Comparison of ENCODE assay signal across 8 cellular contexts in the genomic region with DNA sequence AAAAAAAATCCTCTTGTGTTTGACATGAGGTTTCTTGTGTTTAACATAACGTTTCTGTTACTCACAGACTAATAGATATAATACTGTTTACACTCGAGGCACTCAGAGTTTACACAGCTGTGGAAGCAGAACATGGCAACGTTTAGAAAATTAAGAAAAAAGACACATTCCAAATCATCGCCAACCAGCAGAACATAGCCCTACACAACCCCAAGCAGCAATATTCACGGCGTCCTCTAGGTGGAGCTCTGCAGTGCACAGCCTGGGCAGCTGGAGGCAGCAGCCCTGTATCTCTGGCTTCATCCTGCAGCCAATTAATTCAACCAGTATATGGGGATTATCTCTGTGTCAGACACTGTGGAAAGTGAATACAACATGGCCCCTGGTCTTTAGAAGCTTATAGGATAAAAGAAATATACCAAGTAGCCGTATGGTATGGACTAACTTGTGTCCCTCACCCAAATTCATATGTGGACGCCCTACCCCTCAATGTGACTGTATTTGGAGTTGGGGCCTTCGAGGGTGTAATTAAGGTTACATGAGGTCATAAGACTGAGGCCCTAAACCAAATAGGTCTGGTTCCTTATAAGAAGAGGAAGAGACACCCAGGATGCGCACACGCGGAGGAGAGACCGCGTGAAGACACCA. TPM values are rescaled to one million over a fixed set of nuclear protein-coding genes. Genes with fewer than 3 reads are reported as not detected.
DNase-seq lines count a peak whose midpoint lies in the region; ATAC-seq, FAIRE-seq and TF ChIP-seq lines count a peak whose summit lies in the region.

No MANE protein-coding gene starts in this region.

- TF ChIP-seq RAD21 in HepG2 (CRISPR knock-in tag; IDR thresholded peaks at IDR 0.05), result peak; percentile 58

- CTCF ChIA-PET in HepG2 (lab: Yijun Ruan, JAX; ENCODE audit: low intra/inter-chr PET ratio, low total read pairs), result interaction anchor here (1.0 to 1.2 kb wide), 3 partner anchors 30 to 188 kb away, joined by 3 to 5 read pairs (median 4); a partner anchor contains a TSS

- BruUV-seq in HepG2 (replicated peaks; lab: Mats Ljungman, UMichigan), result no TSS peak

- TF ChIP-seq POLR2A in GM12892 (IDR thresholded peaks at IDR 0.05; ENCODE audit: low read depth, low read length), result no peak
- TF ChIP-seq POLR2A in HepG2 (IDR thresholded peaks at IDR 0.05; ENCODE audit: insufficient read depth in 1 of 2, low read depth in 2 of 2, low read length in 2 of 2), result no peak

- H3K36me3 ChIP-seq in HepG2 (replicated peaks in 1 of 2; ENCODE audit: control insufficient read depth in 1 of 2, insufficient read depth in 2 of 2, low read length in 2 of 2), result no peaks in the 10 kb centered on the region

- DNase-seq in GM12892 (ENCODE audit: insufficient read length) (no peak), NCI-H2107 (lab: John Stamatoyannopoulos, UW) (peak; percentile 7), choroid plexus epithelial cell (ENCODE audit: low read depth) (peak; percentile 88), HepG2 (ENCODE audit: low spot score) (peak; percentile 61)
- DNase-seq in activated CD4-positive, alpha-beta T cell treated with anti-CD3 and anti-CD28 coated beads for 24 hours (ENCODE audit: low read depth in 2 of 2), result peak; percentile 79 to 84
- DNase-seq in stimulated activated CD4-positive, alpha-beta T cell treated with anti-CD3 and anti-CD28 coated beads, TNF-alpha, amount 100 ng/mL, for 4 hours (ENCODE audit: low read depth in 3 of 3), result peak; percentile 70 to 74 (median 72)

- no peak for TF ChIP-seq EP300 in HepG2 (IDR thresholded peaks at IDR 0.05; ENCODE audit: low read depth in 2 of 2, low read length in 2 of 2)
- no peak for TF ChIP-seq EP300 in HepG2 (CRISPR knock-in tag; IDR thresholded peaks at IDR 0.05; ENCODE audit: borderline replicate concordance)

- peak overlapping the region; percentile 50 for H3K4me2 ChIP-seq in HepG2 (ENCODE audit: low read depth, low read length)

- TF ChIP-seq CTCF in 22Rv1 (IDR thresholded peaks at IDR 0.05), result peak; percentile 90
- peak; percentile 99 for TF ChIP-seq CTCF in choroid plexus epithelial cell (conservative IDR thresholded peaks at IDR 0.05; ENCODE audit: low read depth, low read length)
- peak; percentile 86 for TF ChIP-seq CTCF in HepG2 (CRISPR knock-in tag; IDR thresholded peaks at IDR 0.05)

- H3K4me1 ChIP-seq in HepG2 (ENCODE audit: insufficient read depth, low read length), result peaks cover 68% of the 10 kb centered on the region

- H3K27ac ChIP-seq in 22Rv1 (no peak overlapping the region), HepG2 (ENCODE audit: extremely low read length, insufficient read depth, low read length) (no peak overlapping the region)

- H4K20me1 ChIP-seq in HepG2 (ENCODE audit: insufficient read depth, low read length), result no peaks in the 10 kb centered on the region; the same call in 1 of the 2 replicates

- FAIRE-seq in GM12892 (lab: Jason Lieb, UNC) (peak; percentile 82), HepG2 (lab: Jason Lieb, UNC) (peak; percentile 95)

- H3K4me3 ChIP-seq in choroid plexus epithelial cell (ENCODE audit: low read depth, low read length) (no peak overlapping the region), HepG2 (replicated peaks in 1 of 3; ENCODE audit: insufficient read depth in 1 of 3, low read depth in 2 of 3, low read length in 3 of 3) (no peak overlapping the region)

- H2AFZ ChIP-seq in HepG2 (ENCODE audit: low read length), result no peak overlapping the region

- H3K27me3 ChIP-seq in HepG2 (ENCODE audit: control insufficient read depth in 1 of 2, insufficient read depth in 2 of 2, low read length in 2 of 2), result no peaks in the 10 kb centered on the region; a peak in 1 of 5 replicates

- 43% methylated on average over 14 of the region's 14 CpGs for WGBS in HepG2 (ENCODE audit: low lambda C conversion rate)

- POLR2A ChIA-PET in HepG2 (lab: Yijun Ruan, JAX), result interaction anchor here (1.0 to 3.2 kb wide), 2 partner anchors 30 to 184 kb away, joined by 3 to 19 read pairs; no protein-coding TSS in a partner anchor

- in situ Hi-C loops in HepG2 (cut with HindIII; ENCODE audit: extremely low pct_ligation_motif_present, low pct_unique_long_range_greater_than_20kb), result no loop called here

- intact Hi-C loops in HepG2 (cut with micrococcal nuclease; ENCODE audit: unreplicated experiment), result loop anchor here (5.0 kb wide), 1 partner anchor 37 kb away; a partner anchor contains a TSS

- H3K9me3 ChIP-seq in HepG2 (ENCODE audit: low read length), result no peaks in the 10 kb centered on the region

- ATAC-seq in HG02870 (IDR thresholded peaks at IDR 0.05; ENCODE audit: unreplicated experiment) (peak; percentile 76), HepG2 (peak; percentile 69)

- no peak overlapping the region for H3K9ac ChIP-seq in HepG2 (ENCODE audit: insufficient read depth, low read depth, low read length)

- H3K79me2 ChIP-seq in HepG2 (ENCODE audit: insufficient read depth, low read length), result no peaks in the 10 kb centered on the region

TF ChIP-seq in HepG2, 621 proteins besides CTCF, POLR2A, EP300 and RAD21 (continues in another document):
- TF ChIP-seq KDM2A (CRISPR knock-in tag; IDR thresholded peaks at IDR 0.05; ENCODE audit: borderline replicate concordance, low read depth) (peak; percentile 51; the same call in 1 of the 2 replicates), ELF3 (CRISPR knock-in tag; IDR thresholded peaks at IDR 0.05) (peak; percentile 16; the same call in 1 of the 2 replicates), NPAS2 (CRISPR knock-in tag; IDR thresholded peaks at IDR 0.05; ENCODE audit: borderline replicate concordance) (no peak), BRD4 (CRISPR knock-in tag; IDR thresholded peaks at IDR 0.05) (no peak), ZNF546 (CRISPR knock-in tag; conservative IDR thresholded peaks at IDR 0.05) (no peak), SP4 (CRISPR knock-in tag; IDR thresholded peaks at IDR 0.05) (no peak), SATB2 (CRISPR knock-in tag; IDR thresholded peaks at IDR 0.05) (no peak), MAFF (IDR thresholded peaks at IDR 0.05; ENCODE audit: low read depth, low read length) (no peak)

RNA-seq across cellular contexts. Expression of a gene that starts 36.5 kb away (rescaled TPM):
- 0.53 TPM for polyA plus RNA-seq in GM12892 (2012; ENCODE audit: missing spikeins)
- total RNA-seq in HepG2 (2016; rRNA removed; fragmentation: Illumina TruSeq; extraction: Trizol), result 15.4 and 17.5 TPM in 2 replicates
- total RNA-seq in HepG2 (2016; cell fraction: cytosol; rRNA removed; fragmentation: Illumina TruSeq; extraction: Trizol; ENCODE audit: low read depth), result 3.3 and 4.7 TPM in 2 replicates
- total RNA-seq in HepG2 (2016; cell fraction: insoluble cytoplasmic fraction; rRNA removed; fragmentation: Illumina TruSeq; extraction: Trizol), result 15.6 and 18.5 TPM in 2 replicates
- 14.1 and 16.1 TPM in 2 replicates for total RNA-seq in HepG2 (2016; cell fraction: membrane; rRNA removed; fragmentation: Illumina TruSeq; extraction: Trizol)
- 7.1 and 7.5 TPM in 2 replicates for total RNA-seq in HepG2 (2016; cell fraction: nucleus; rRNA removed; fragmentation: Illumina TruSeq; extraction: Trizol)
- 9.3 and 12.7 TPM in 2 replicates for polyA plus RNA-seq in HepG2 (2011; rRNA removed)
- polyA plus RNA-seq in HepG2 (2011; cell fraction: cytosol; rRNA removed), result 12.4 and 12.5 TPM in 2 replicates
- polyA plus RNA-seq in HepG2 (2011; cell fraction: nucleus; rRNA removed), result 7.4 and 9.5 TPM in 2 replicates
- 12.8 and 15.5 TPM in 2 replicates for polyA plus RNA-seq in HepG2 (2012)
- polyA plus RNA-seq in HepG2 (2016; cell fraction: cytosol; fragmentation: Illumina TruSeq; extraction: Trizol; ENCODE audit: low read depth), result 4.6 and 4.7 TPM in 2 replicates
- polyA plus RNA-seq in HepG2 (2016; cell fraction: insoluble cytoplasmic fraction; fragmentation: Illumina TruSeq; extraction: Trizol; ENCODE audit: low read depth), result 12.6 and 16.4 TPM in 2 replicates
- 10.4 and 12.4 TPM in 2 replicates for polyA plus RNA-seq in HepG2 (2016; cell fraction: membrane; fragmentation: Illumina TruSeq; extraction: Trizol; ENCODE audit: low read depth)
- polyA plus RNA-seq in HepG2 (2016; cell fraction: nucleus; fragmentation: Illumina TruSeq; extraction: Trizol; ENCODE audit: insufficient read depth, low read depth), result 12.4 and 14.5 TPM in 2 replicates
- 31.7 and 36.4 TPM in 2 replicates for polyA minus RNA-seq in HepG2 (2011; rRNA and poly(A)+ RNA removed; ENCODE audit: low replicate concordance)
- 10.6 and 14.5 TPM in 2 replicates for polyA minus RNA-seq in HepG2 (2011; cell fraction: cytosol; rRNA and poly(A)+ RNA removed)
- 5.5 and 7.7 TPM in 2 replicates for polyA minus RNA-seq in HepG2 (2011; cell fraction: nucleus; rRNA and poly(A)+ RNA removed)

RNA-seq across cellular contexts. Expression of a gene that starts 54.7 kb away (rescaled TPM):
- 23.2 TPM for polyA plus RNA-seq in GM12892 (2012; ENCODE audit: missing spikeins)
- total RNA-seq in HepG2 (2016; rRNA removed; fragmentation: Illumina TruSeq; extraction: Trizol), result 55.3 and 58.9 TPM in 2 replicates
- total RNA-seq in HepG2 (2016; cell fraction: cytosol; rRNA removed; fragmentation: Illumina TruSeq; extraction: Trizol; ENCODE audit: low read depth), result 67.3 and 69.4 TPM in 2 replicates
- total RNA-seq in HepG2 (2016; cell fraction: insoluble cytoplasmic fraction; rRNA removed; fragmentation: Illumina TruSeq; extraction: Trizol), result 51.2 and 60.5 TPM in 2 replicates
- 44.6 and 47.7 TPM in 2 replicates for total RNA-seq in HepG2 (2016; cell fraction: membrane; rRNA removed; fragmentation: Illumina TruSeq; extraction: Trizol)
- total RNA-seq in HepG2 (2016; cell fraction: nucleus; rRNA removed; fragmentation: Illumina TruSeq; extraction: Trizol), result 95.9 and 108 TPM in 2 replicates
- 22.8 and 24.2 TPM in 2 replicates for polyA plus RNA-seq in HepG2 (2011; rRNA removed)
- polyA plus RNA-seq in HepG2 (2011; cell fraction: cytosol; rRNA removed), result 8.9 and 13.1 TPM in 2 replicates
- polyA plus RNA-seq in HepG2 (2011; cell fraction: nucleus; rRNA removed), result 30.2 and 31.2 TPM in 2 replicates
- 23.3 and 26.9 TPM in 2 replicates for polyA plus RNA-seq in HepG2 (2012)
- 0.58 and 1.1 TPM in 2 replicates for polyA plus RNA-seq in HepG2 (2016; cell fraction: cytosol; fragmentation: Illumina TruSeq; extraction: Trizol; ENCODE audit: low read depth)
- polyA plus RNA-seq in HepG2 (2016; cell fraction: insoluble cytoplasmic fraction; fragmentation: Illumina TruSeq; extraction: Trizol; ENCODE audit: low read depth), result 26.8 and 27.2 TPM in 2 replicates
- polyA plus RNA-seq in HepG2 (2016; cell fraction: membrane; fragmentation: Illumina TruSeq; extraction: Trizol; ENCODE audit: low read depth), result 2.9 and 4.0 TPM in 2 replicates
- polyA plus RNA-seq in HepG2 (2016; cell fraction: nucleus; fragmentation: Illumina TruSeq; extraction: Trizol; ENCODE audit: insufficient read depth, low read depth), result 68.3 and 79.1 TPM in 2 replicates
- polyA minus RNA-seq in HepG2 (2011; rRNA and poly(A)+ RNA removed; ENCODE audit: low replicate concordance), result 27.6 and 45.1 TPM in 2 replicates
- 30.7 and 32.8 TPM in 2 replicates for polyA minus RNA-seq in HepG2 (2011; cell fraction: cytosol; rRNA and poly(A)+ RNA removed)
- polyA minus RNA-seq in HepG2 (2011; cell fraction: nucleus; rRNA and poly(A)+ RNA removed), result 132 and 137 TPM in 2 replicates
